Comparison of ENCODE assay signal across 9 cellular contexts in genomic region chr5:177404641-177405134, GRCh38. TPM values are rescaled to one million over a fixed set of nuclear protein-coding genes. Genes with fewer than 3 reads are reported as not detected.
A peak's percentile ranks its signal among the peaks of the same experiment; 100 is the strongest.
DNase-seq lines count a peak whose midpoint lies in the region; ATAC-seq and TF ChIP-seq lines count a peak whose summit lies in the region.
"Had no signal": no experiment of that assay in that cellular context is flagged by ENCODE, and none has a peak within 500 bp of the region (broad histone marks: within the 10 kb centered on the region; RNA-seq: fewer than 3 reads in every experiment).

No MANE protein-coding gene starts in this region.

- no peaks in the 10 kb centered on the region for H3K79me2 ChIP-seq in osteoblast (ENCODE audit: insufficient read depth, low read length)

- no peaks in the 10 kb centered on the region for H3K9me3 ChIP-seq in MG63
- no peaks in the 10 kb centered on the region for H3K9me3 ChIP-seq in ectodermal cell (ENCODE audit: control insufficient read depth, low read length)
- no peaks in the 10 kb centered on the region for H3K9me3 ChIP-seq in osteoblast (ENCODE audit: low read depth, low read length)

- TF ChIP-seq CTCF in osteoblast (IDR thresholded peaks at IDR 0.05; ENCODE audit: extremely low read depth, low read depth, low read length): no peak

- peak overlapping the region; percentile 92 for H2AFZ ChIP-seq in osteoblast (ENCODE audit: low read length)

- H3K4me3 ChIP-seq in MG63 (peak overlapping the region; percentile 45), ectodermal cell (ENCODE audit: insufficient read depth, low read depth, low read length) (peak overlapping the region; percentile 31), osteoblast (ENCODE audit: insufficient read depth, low read length) (peak overlapping the region; percentile 73)

- DNase-seq in COLO668 (lab: John Stamatoyannopoulos, UW; ENCODE audit: unreplicated experiment): peak; percentile 4
- DNase-seq in MG63: no peak
- peak; percentile 63 for DNase-seq in osteoblast (ENCODE audit: insufficient read length, low spot score, missing footprints)
- no peak for DNase-seq in C1 segment of cervical spinal cord (lab: John Stamatoyannopoulos, UW)
- no peak for DNase-seq in NCI-H526 treated with DMSO at 0.1 percent for 48 hours (lab: John Stamatoyannopoulos, UW)
- DNase-seq in stimulated activated CD4-positive, alpha-beta T cell treated with anti-CD3 and anti-CD28 coated beads, Interleukin-4, amount 100 ng/mL, for 4 hours: no peak

- no peaks in the 10 kb centered on the region for H4K20me1 ChIP-seq in osteoblast (ENCODE audit: insufficient read depth, low read length)

- 57% methylated on average over 15 of the region's 15 CpGs for WGBS in ectodermal cell, 2 experiments

- H3K4me1 ChIP-seq in ectodermal cell (ENCODE audit: control insufficient read depth, insufficient read depth, low read length) (peaks cover 16% of the 10 kb centered on the region), osteoblast (ENCODE audit: insufficient read depth, low read length) (peaks cover 14% of the 10 kb centered on the region)

- H3K27ac ChIP-seq in ectodermal cell (ENCODE audit: insufficient read depth, low read depth, low read length, poor library complexity, severe bottlenecking) (no peak overlapping the region), osteoblast (ENCODE audit: low read depth, low read length) (no peak overlapping the region)

- H3K36me3 ChIP-seq in MG63 (no peaks in the 10 kb centered on the region), ectodermal cell (ENCODE audit: control insufficient read depth, insufficient read depth, low read length) (no peaks in the 10 kb centered on the region), osteoblast (ENCODE audit: insufficient read depth, low read length) (no peaks in the 10 kb centered on the region)

- H3K27me3 ChIP-seq in MG63 (peaks cover 35% of the 10 kb centered on the region), ectodermal cell (ENCODE audit: control insufficient read depth, insufficient read depth, low read length, poor library complexity, severe bottlenecking) (peaks cover 93% of the 10 kb centered on the region), osteoblast (ENCODE audit: insufficient read depth, low read length) (peaks cover 56% of the 10 kb centered on the region)

- H3K4me2 ChIP-seq in osteoblast (ENCODE audit: insufficient read depth, low read length): peak overlapping the region; percentile 92

- ATAC-seq in GM21360 (IDR thresholded peaks at IDR 0.05; ENCODE audit: unreplicated experiment): no peak

RNA-seq across cellular contexts. Expression of gene PFN3, which starts 4.2 kb away (rescaled TPM):
- total RNA-seq in MG63 (2014; rRNA removed; shearing (Covaris generic); ENCODE audit: low replicate concordance): not detected in 2 replicates
- polyA plus RNA-seq in ectodermal cell (2013, experiment 1 of 4): not detected
- not detected for polyA plus RNA-seq in ectodermal cell (2013, experiment 2 of 4)
- polyA plus RNA-seq in ectodermal cell (2013, experiment 3 of 4): not detected
- polyA plus RNA-seq in ectodermal cell (2013, experiment 4 of 4): not detected
- total RNA-seq in osteoblast: not detected in 2 replicates
- total RNA-seq: activated CD8-positive, alpha-beta memory T cell treated with anti-CD3 and anti-CD28 coated beads for 36 hours had no signal

RNA-seq across cellular contexts. Expression of gene F12, which starts 4.7 kb away (rescaled TPM):
- 1.3 and 2.3 TPM in 2 replicates for total RNA-seq in MG63 (2014; rRNA removed; shearing (Covaris generic); ENCODE audit: low replicate concordance)
- 0.78 TPM for polyA plus RNA-seq in ectodermal cell (2013, experiment 1 of 4)
- polyA plus RNA-seq in ectodermal cell (2013, experiment 2 of 4): 0.41 TPM
- 0.43 TPM for polyA plus RNA-seq in ectodermal cell (2013, experiment 3 of 4)
- polyA plus RNA-seq in ectodermal cell (2013, experiment 4 of 4): 1.0 TPM
- total RNA-seq in osteoblast: not detected in 2 replicates

RNA-seq across cellular contexts. Expression of gene SLC34A1, which starts 20.5 kb away (rescaled TPM):
- not detected in 2 replicates for total RNA-seq in MG63 (2014; rRNA removed; shearing (Covaris generic); ENCODE audit: low replicate concordance)
- polyA plus RNA-seq in ectodermal cell (2013, experiment 1 of 4): not detected
- polyA plus RNA-seq in ectodermal cell (2013, experiment 2 of 4): not detected
- not detected for polyA plus RNA-seq in ectodermal cell (2013, experiment 3 of 4)
- polyA plus RNA-seq in ectodermal cell (2013, experiment 4 of 4): not detected
- total RNA-seq in osteoblast: not detected in 2 replicates
- total RNA-seq: activated CD8-positive, alpha-beta memory T cell treated with anti-CD3 and anti-CD28 coated beads for 36 hours had no signal

RNA-seq across cellular contexts. Expression of gene GRK6, which starts 21.8 kb away (rescaled TPM):
- total RNA-seq in MG63 (2014; rRNA removed; shearing (Covaris generic); ENCODE audit: low replicate concordance): 62.4 and 127 TPM in 2 replicates
- polyA plus RNA-seq in ectodermal cell (2013, experiment 1 of 4): 34.2 TPM
- 34.6 TPM for polyA plus RNA-seq in ectodermal cell (2013, experiment 2 of 4)
- polyA plus RNA-seq in ectodermal cell (2013, experiment 3 of 4): 25.3 TPM
- 27.2 TPM for polyA plus RNA-seq in ectodermal cell (2013, experiment 4 of 4)
- 18.3 and 19.2 TPM in 2 replicates for total RNA-seq in osteoblast

RNA-seq across cellular contexts. Expression of gene PRR7, which starts 41.9 kb away (rescaled TPM):
- 61.4 and 68.2 TPM in 2 replicates for total RNA-seq in MG63 (2014; rRNA removed; shearing (Covaris generic); ENCODE audit: low replicate concordance)
- 16.6 TPM for polyA plus RNA-seq in ectodermal cell (2013, experiment 1 of 4)
- 13.0 TPM for polyA plus RNA-seq in ectodermal cell (2013, experiment 2 of 4)
- 13.3 TPM for polyA plus RNA-seq in ectodermal cell (2013, experiment 3 of 4)
- 16.5 TPM for polyA plus RNA-seq in ectodermal cell (2013, experiment 4 of 4)
- 10.0 and 12.7 TPM in 2 replicates for total RNA-seq in osteoblast

Comparison
In these comparisons a context has a peak if more than half of its experiments do, and no peak if none do; other contexts are left out.
1. DNase-seq: peak in COLO668 (single experiment) and osteoblast (single experiment); none in MG63 (single experiment), C1 segment of cervical spinal cord (0 of 14), NCI-H526 treated with DMSO at 0.1 percent for 48 hours (single experiment) and stimulated activated CD4-positive, alpha-beta T cell treated with anti-CD3 and anti-CD28 coated beads, Interleukin-4, amount 100 ng/mL, for 4 hours (0 of 2).
2. Peak in every context shown above with its lines, with median percentiles within 50 percentile points of each other: H3K4me3 ChIP-seq.